8 cellular contexts compared by ENCODE assay signal in the genomic region with DNA sequence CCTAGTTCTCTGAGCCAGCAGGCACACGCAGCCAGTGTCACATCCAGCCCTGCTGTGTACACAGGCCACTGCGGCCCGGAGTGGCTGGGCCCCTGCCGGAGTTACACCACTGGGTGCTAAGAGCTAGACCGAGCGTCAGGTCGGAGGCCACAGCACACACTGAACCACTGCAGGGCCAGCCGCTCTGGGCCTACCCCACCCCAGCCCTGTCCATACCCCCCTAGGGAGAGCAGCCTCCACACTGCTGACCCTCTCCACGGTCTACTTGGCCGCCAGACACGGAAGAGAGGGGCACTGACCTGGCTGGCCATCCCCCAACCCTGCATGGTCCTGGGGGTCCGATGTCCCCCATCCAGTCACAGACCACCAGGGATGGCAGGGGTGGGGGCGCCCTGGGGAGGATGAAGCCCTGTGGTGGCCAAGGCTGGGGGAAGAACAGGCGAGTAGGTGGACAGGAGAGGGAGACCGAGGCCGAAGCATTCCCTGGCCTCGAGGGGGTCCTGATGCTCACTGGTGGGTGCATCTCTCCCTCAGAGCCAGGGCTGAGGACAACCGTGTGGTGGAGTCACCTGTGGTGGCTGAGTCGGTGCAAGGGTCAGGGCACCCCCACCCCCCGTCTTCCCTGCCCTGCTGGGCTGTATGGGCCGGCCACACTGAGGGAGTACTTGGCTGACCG. TPM values are rescaled to one million over a fixed set of nuclear protein-coding genes. Genes with fewer than 3 reads are reported as not detected.
DNase-seq lines count a peak whose midpoint lies in the region; ATAC-seq, FAIRE-seq and TF ChIP-seq lines count a peak whose summit lies in the region.

No MANE protein-coding gene starts in this region.

- H3K4me1 ChIP-seq in A549: peaks cover 15% of the 10 kb centered on the region; the same call in 2 of the 3 replicates
- no peaks in the 10 kb centered on the region for H3K4me1 ChIP-seq in HUES48 (ENCODE audit: control insufficient read depth, insufficient read depth, low read length)
- peaks cover 5 to 7% of the 10 kb centered on the region in 2 donors for H3K4me1 ChIP-seq in mucosa of rectum (ENCODE audit: control insufficient read depth in 2 of 2, insufficient read depth in 2 of 2, low read length in 2 of 2)

- TF ChIP-seq CTCF in A549 (IDR thresholded peaks at IDR 0.05) (no peak), choroid plexus epithelial cell (conservative IDR thresholded peaks at IDR 0.05; ENCODE audit: low read depth, low read length) (no peak)

- TF ChIP-seq POLR2A in A549 (IDR thresholded peaks at IDR 0.05; ENCODE audit: low read length): no peak; the same call in 1 of the 2 replicates

- CTCF ChIA-PET in A549 (lab: Yijun Ruan, JAX): interaction anchor here (0.7 to 1.5 kb wide), 5 partner anchors 10 to 553 kb away, joined by 3 to 9 read pairs (median 3); no protein-coding TSS in a partner anchor

- no peaks in the 10 kb centered on the region for H3K9me3 ChIP-seq in A549
- no peaks in the 10 kb centered on the region for H3K9me3 ChIP-seq in HUES48 (ENCODE audit: control insufficient read depth, insufficient read depth, low read length)
- no peaks in the 10 kb centered on the region for H3K9me3 ChIP-seq in mucosa of rectum (ENCODE audit: control insufficient read depth in 2 of 2, low read length in 2 of 2)

- H3K27me3 ChIP-seq in HUES48 (ENCODE audit: control insufficient read depth, insufficient read depth, low read length) (no peaks in the 10 kb centered on the region; the same call in 1 of the 2 replicates), mucosa of rectum (ENCODE audit: control insufficient read depth in 2 of 2, insufficient read depth in 2 of 2, low read length in 2 of 2) (peaks cover 17 to 20% of the 10 kb centered on the region in 2 donors)

- peaks cover 1% of the 10 kb centered on the region; the same call in 1 of the 2 replicates for H3K36me3 ChIP-seq in HUES48 (ENCODE audit: control insufficient read depth, insufficient read depth, low read length)
- no peaks in the 10 kb centered on the region for H3K36me3 ChIP-seq in mucosa of rectum (ENCODE audit: control insufficient read depth in 2 of 2, insufficient read depth in 2 of 2, low read length in 2 of 2)

- peak overlapping the region; percentile 100 for H3K4me2 ChIP-seq in A549

- POLR2A ChIA-PET in A549 (lab: Yijun Ruan, JAX): no interaction called here

- ATAC-seq in A549: peak in 1 of 2 experiments; percentile 8; a peak in 3 of 6 replicates

- DNase-seq in A549 (ENCODE audit: low read depth in 1 of 2, low spot score in 1 of 2) (no peak), choroid plexus epithelial cell (ENCODE audit: low read depth) (no peak), NCI-H82 (lab: John Stamatoyannopoulos, UW) (no peak), NCI-H187 treated with DMSO at 0.1 percent for 48 hours (lab: John Stamatoyannopoulos, UW) (no peak), CD1c-positive myeloid dendritic cell (ENCODE audit: extremely low spot score) (no peak), NCI-H1930 (lab: John Stamatoyannopoulos, UW) (no peak)

- H3K27ac ChIP-seq in A549: peak overlapping the region; percentile 99
- no peak overlapping the region for H3K27ac ChIP-seq in HUES48 (ENCODE audit: low read depth, low read length)
- H3K27ac ChIP-seq in mucosa of rectum (ENCODE audit: low read depth in 2 of 2, low read length in 2 of 2): no peak overlapping the region

- FAIRE-seq in A549 (lab: Jason Lieb, UNC): no peak

- H3K9ac ChIP-seq in HUES48 (ENCODE audit: low read depth, low read length) (no peak overlapping the region), mucosa of rectum (ENCODE audit: low read depth in 1 of 2, low read length in 2 of 2) (peak overlapping the region in 1 of 2 donors; percentile 37)

- no peak for TF ChIP-seq EP300 in A549 (IDR thresholded peaks at IDR 0.05)

- WGBS in A549 (ENCODE audit: missing lambda C conversion rate): 89% methylated on average over 14 of the region's 22 CpGs

- TF ChIP-seq RAD21 in A549 (conservative IDR thresholded peaks at IDR 0.05 in 1 of 2, IDR thresholded peaks at IDR 0.05 in 1 of 2): no peak

- H3K4me3 ChIP-seq in A549: peak overlapping the region; percentile 91
- peak overlapping the region; percentile 60 for H3K4me3 ChIP-seq in HUES48 (ENCODE audit: low read depth, low read length)
- H3K4me3 ChIP-seq in choroid plexus epithelial cell (ENCODE audit: low read depth, low read length): peak overlapping the region; percentile 67
- peak overlapping the region; percentile 60 to 68 for H3K4me3 ChIP-seq in mucosa of rectum (ENCODE audit: low read length in 2 of 2)

TF ChIP-seq in A549, 52 proteins besides CTCF, POLR2A, EP300 and RAD21:
- TF ChIP-seq CBX8 (IDR thresholded peaks at IDR 0.05): no peak
- TF ChIP-seq NPAS2 (CRISPR knock-in tag; IDR thresholded peaks at IDR 0.05; ENCODE audit: borderline replicate concordance): no peak
- TF ChIP-seq TFCP2L1 (CRISPR knock-in tag; IDR thresholded peaks at IDR 0.05): no peak
- no peak for TF ChIP-seq HEYL (CRISPR knock-in tag; IDR thresholded peaks at IDR 0.05)
- no peak for TF ChIP-seq RNF2 (IDR thresholded peaks at IDR 0.05; ENCODE audit: borderline replicate concordance, low read depth)
- TF ChIP-seq ZC3H11A (IDR thresholded peaks at IDR 0.05): no peak
- TF ChIP-seq RCOR1 (IDR thresholded peaks at IDR 0.05; ENCODE audit: low read depth, low read length): no peak
- TF ChIP-seq, protein P1, sequence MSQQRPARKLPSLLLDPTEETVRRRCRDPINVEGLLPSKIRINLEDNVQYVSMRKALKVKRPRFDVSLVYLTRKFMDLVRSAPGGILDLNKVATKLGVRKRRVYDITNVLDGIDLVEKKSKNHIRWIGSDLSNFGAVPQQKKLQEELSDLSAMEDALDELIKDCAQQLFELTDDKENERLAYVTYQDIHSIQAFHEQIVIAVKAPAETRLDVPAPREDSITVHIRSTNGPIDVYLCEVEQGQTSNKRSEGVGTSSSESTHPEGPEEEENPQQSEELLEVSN (IDR thresholded peaks at IDR 0.05; ENCODE audit: borderline replicate concordance, low read depth): no peak
- TF ChIP-seq NFE2L2 (conservative IDR thresholded peaks at IDR 0.05; ENCODE audit: low read length): no peak
- no peak for TF ChIP-seq FOSB (CRISPR knock-in tag; IDR thresholded peaks at IDR 0.05)
- no peak for TF ChIP-seq FOXS1 (CRISPR knock-in tag; IDR thresholded peaks at IDR 0.05)
- no peak for TF ChIP-seq ESRRA (IDR thresholded peaks at IDR 0.05; ENCODE audit: borderline replicate concordance, low read length)
- TF ChIP-seq, protein P2, sequence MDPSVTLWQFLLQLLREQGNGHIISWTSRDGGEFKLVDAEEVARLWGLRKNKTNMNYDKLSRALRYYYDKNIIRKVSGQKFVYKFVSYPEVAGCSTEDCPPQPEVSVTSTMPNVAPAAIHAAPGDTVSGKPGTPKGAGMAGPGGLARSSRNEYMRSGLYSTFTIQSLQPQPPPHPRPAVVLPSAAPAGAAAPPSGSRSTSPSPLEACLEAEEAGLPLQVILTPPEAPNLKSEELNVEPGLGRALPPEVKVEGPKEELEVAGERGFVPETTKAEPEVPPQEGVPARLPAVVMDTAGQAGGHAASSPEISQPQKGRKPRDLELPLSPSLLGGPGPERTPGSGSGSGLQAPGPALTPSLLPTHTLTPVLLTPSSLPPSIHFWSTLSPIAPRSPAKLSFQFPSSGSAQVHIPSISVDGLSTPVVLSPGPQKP (IDR thresholded peaks at IDR 0.05; ENCODE audit: low read depth, low read length): no peak
- TF ChIP-seq RARB (CRISPR knock-in tag; IDR thresholded peaks at IDR 0.05): no peak
- TF ChIP-seq MAFK (IDR thresholded peaks at IDR 0.05; ENCODE audit: partially characterized antibody): no peak
- TF ChIP-seq, protein P3, sequence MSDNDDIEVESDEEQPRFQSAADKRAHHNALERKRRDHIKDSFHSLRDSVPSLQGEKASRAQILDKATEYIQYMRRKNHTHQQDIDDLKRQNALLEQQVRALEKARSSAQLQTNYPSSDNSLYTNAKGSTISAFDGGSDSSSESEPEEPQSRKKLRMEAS (IDR thresholded peaks at IDR 0.05): no peak
- no peak for TF ChIP-seq TP53 (CRISPR knock-in tag; IDR thresholded peaks at IDR 0.05)
- no peak for TF ChIP-seq ZFP36 (IDR thresholded peaks at IDR 0.05; ENCODE audit: borderline replicate concordance, partially characterized antibody)
- no peak for TF ChIP-seq KDM1A (IDR thresholded peaks at IDR 0.05; ENCODE audit: low read depth)

RNA-seq across cellular contexts. Expression of a gene that starts 34.9 kb away (rescaled TPM):
- polyA plus RNA-seq in A549 (2011; rRNA removed): 13.1 and 21.1 TPM in 2 replicates
- 34.3 and 35.9 TPM in 2 replicates for polyA plus RNA-seq in A549 (2012; cell fraction: cytosol; rRNA removed)
- 93.0 and 98.7 TPM in 2 replicates for polyA plus RNA-seq in A549 (2012; cell fraction: nucleus; rRNA removed)
- 46.5 to 48.2 TPM (median 47.9 TPM) in 3 replicates for polyA plus RNA-seq in A549 (2017; fragmentation: RNase III; extraction: RNeasy Plus Mini Kit Qiagen cat#74134 plus additional on column Dnase treatment)
- polyA minus RNA-seq in A549 (2011; rRNA and poly(A)+ RNA removed): 6.5 and 12.3 TPM in 2 replicates

Comparison
In these comparisons a context has a peak if more than half of its experiments do, and no peak if none do; other contexts are left out.
1. H3K27ac ChIP-seq: peak in A549 (2 of 2); none in HUES48 (single experiment) and mucosa of rectum (0 of 2).
2. Peak in every context shown above with its lines, with median percentiles within 50 percentile points of each other: H3K4me3 ChIP-seq.